8 cellular contexts compared by ENCODE assay signal in the genomic region with DNA sequence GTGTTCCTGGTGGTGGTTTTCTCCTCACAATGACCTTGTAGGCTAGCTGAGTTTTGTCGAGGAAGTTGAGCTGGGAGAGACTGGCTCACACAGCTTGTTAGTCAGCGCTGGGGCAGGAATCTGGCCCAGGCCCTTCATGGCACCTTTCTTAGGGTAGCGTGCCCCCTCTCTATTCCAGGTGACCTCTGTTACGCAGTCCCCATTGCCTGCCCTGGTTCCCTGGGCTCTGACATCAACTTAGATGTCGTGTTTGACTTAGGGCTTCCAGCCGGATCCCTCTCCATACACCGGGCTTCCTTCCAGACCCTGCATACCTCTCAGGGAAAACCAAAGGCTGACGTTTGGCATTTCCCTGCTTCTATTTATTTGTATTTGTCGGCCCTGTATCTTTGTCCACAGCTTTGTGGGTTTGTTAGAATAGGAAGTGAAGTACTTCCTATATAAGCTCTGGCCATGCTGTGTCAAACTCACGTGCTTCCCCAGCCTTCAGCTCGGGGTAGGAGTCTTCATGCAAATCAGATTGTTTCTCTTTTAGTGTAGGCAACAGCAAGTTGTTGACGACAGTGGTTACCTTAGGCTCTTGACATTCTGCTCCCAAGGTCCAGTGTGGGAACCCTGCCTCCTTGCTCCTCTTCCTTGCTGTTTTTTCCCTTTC. TPM values are rescaled to one million over a fixed set of nuclear protein-coding genes. Genes with fewer than 3 reads are reported as not detected.
DNase-seq lines count a peak whose midpoint lies in the region; ATAC-seq and TF ChIP-seq lines count a peak whose summit lies in the region.

No MANE protein-coding gene starts in this region.

- peak; percentile 62 for ATAC-seq in HG02759 (IDR thresholded peaks at IDR 0.05; ENCODE audit: unreplicated experiment)

- no peak overlapping the region for H3K4me3 ChIP-seq in liver (ENCODE audit: low read depth in 1 of 3, low read length in 3 of 3)
- no peak overlapping the region for H3K4me3 ChIP-seq in tibial nerve

- H3K4me1 ChIP-seq in liver (ENCODE audit: control insufficient read depth in 4 of 4, insufficient read depth in 4 of 4, low read length in 3 of 4), result peaks cover 8 to 67% (median 42%) of the 10 kb centered on the region in 4 donors
- H3K4me1 ChIP-seq in tibial nerve, result peaks cover 0 to 87% (median 66%) of the 10 kb centered on the region in 4 donors

- peak; percentile 58 to 66 for TF ChIP-seq EP300 in tibial nerve (IDR thresholded peaks at IDR 0.05)

- TF ChIP-seq POLR2A in tibial nerve (IDR thresholded peaks at IDR 0.05), result peak in 1 of 2 donors; percentile 0

- no peaks in the 10 kb centered on the region for H3K27me3 ChIP-seq in liver (ENCODE audit: control insufficient read depth in 4 of 4, insufficient read depth in 4 of 4, low read length in 3 of 4)
- no peaks in the 10 kb centered on the region for H3K27me3 ChIP-seq in tibial nerve

- no peak for TF ChIP-seq RAD21 in liver (IDR thresholded peaks at IDR 0.05)

- peak overlapping the region; percentile 57 to 73 for H3K27ac ChIP-seq in liver (ENCODE audit: low read depth in 1 of 2, low read length in 2 of 2)
- H3K27ac ChIP-seq in tibial nerve, result peak overlapping the region in 3 of 4 donors; percentile 32 to 75 (median 65)

- DNase-seq in activated CD4-positive, alpha-beta T cell treated with anti-CD3 and anti-CD28 coated beads for 4 hours, result peak; percentile 40 to 49
- no peak for DNase-seq in activated CD4-positive, alpha-beta T cell treated with anti-CD3 and anti-CD28 coated beads, Interleukin-2, amount 50 U/mL, for 4 hours
- DNase-seq in NCI-H526 treated with DMSO at 0.1 percent for 48 hours (lab: John Stamatoyannopoulos, UW) (peak; percentile 11), astrocyte of the hippocampus (ENCODE audit: low read depth, low spot score) (peak; percentile 89), tibial nerve (ENCODE audit: low spot score in 2 of 2) (no peak), GDM1 (lab: John Stamatoyannopoulos, UW) (no peak)

- H3K36me3 ChIP-seq in liver (ENCODE audit: control insufficient read depth in 4 of 4, insufficient read depth in 3 of 4, low read depth in 1 of 4, low read length in 3 of 4) (no peaks in the 10 kb centered on the region), tibial nerve (no peaks in the 10 kb centered on the region)

- no peaks in the 10 kb centered on the region for H3K9me3 ChIP-seq in liver (ENCODE audit: control insufficient read depth in 4 of 4, low read length in 3 of 4)
- H3K9me3 ChIP-seq in tibial nerve, result no peaks in the 10 kb centered on the region

- TF ChIP-seq CTCF in liver (IDR thresholded peaks at IDR 0.05; ENCODE audit: low read depth, low read length, missing input control), result no peak
- TF ChIP-seq CTCF in tibial nerve (IDR thresholded peaks at IDR 0.05), result no peak

- WGBS in liver, result 25% methylated on average over 12 of the region's 12 CpGs
- 32 to 39% methylated on average over 12 of the region's 12 CpGs for WGBS in tibial nerve, 2 donors

- peak overlapping the region; percentile 1 to 23 for H3K9ac ChIP-seq in liver (ENCODE audit: low read depth in 1 of 2, low read length in 2 of 2)

TF ChIP-seq in liver, 16 proteins besides CTCF, POLR2A, EP300 and RAD21:
- TF ChIP-seq FOXA2 (IDR thresholded peaks at IDR 0.05) (no peak), FOXA1 (IDR thresholded peaks at IDR 0.05) (no peak), RXRA (IDR thresholded peaks at IDR 0.05) (peak in 1 of 2 donors; percentile 14), SP1 (IDR thresholded peaks at IDR 0.05) (peak; percentile 10), JUND (IDR thresholded peaks at IDR 0.05) (peak in 1 of 2 donors; percentile 8), NR2F2 (IDR thresholded peaks at IDR 0.05) (peak; percentile 10), YY1 (IDR thresholded peaks at IDR 0.05) (no peak)
- TF ChIP-seq, protein P1, sequence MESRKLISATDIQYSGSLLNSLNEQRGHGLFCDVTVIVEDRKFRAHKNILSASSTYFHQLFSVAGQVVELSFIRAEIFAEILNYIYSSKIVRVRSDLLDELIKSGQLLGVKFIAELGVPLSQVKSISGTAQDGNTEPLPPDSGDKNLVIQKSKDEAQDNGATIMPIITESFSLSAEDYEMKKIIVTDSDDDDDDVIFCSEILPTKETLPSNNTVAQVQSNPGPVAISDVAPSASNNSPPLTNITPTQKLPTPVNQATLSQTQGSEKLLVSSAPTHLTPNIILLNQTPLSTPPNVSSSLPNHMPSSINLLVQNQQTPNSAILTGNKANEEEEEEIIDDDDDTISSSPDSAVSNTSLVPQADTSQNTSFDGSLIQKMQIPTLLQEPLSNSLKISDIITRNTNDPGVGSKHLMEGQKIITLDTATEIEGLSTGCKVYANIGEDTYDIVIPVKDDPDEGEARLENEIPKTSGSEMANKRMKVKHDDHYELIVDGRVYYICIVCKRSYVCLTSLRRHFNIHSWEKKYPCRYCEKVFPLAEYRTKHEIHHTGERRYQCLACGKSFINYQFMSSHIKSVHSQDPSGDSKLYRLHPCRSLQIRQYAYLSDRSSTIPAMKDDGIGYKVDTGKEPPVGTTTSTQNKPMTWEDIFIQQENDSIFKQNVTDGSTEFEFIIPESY (IDR thresholded peaks at IDR 0.05), result peak; percentile 15
- TF ChIP-seq, protein P2, sequence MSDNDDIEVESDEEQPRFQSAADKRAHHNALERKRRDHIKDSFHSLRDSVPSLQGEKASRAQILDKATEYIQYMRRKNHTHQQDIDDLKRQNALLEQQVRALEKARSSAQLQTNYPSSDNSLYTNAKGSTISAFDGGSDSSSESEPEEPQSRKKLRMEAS (IDR thresholded peaks at IDR 0.05), result peak; percentile 53
- TF ChIP-seq, protein P3, sequence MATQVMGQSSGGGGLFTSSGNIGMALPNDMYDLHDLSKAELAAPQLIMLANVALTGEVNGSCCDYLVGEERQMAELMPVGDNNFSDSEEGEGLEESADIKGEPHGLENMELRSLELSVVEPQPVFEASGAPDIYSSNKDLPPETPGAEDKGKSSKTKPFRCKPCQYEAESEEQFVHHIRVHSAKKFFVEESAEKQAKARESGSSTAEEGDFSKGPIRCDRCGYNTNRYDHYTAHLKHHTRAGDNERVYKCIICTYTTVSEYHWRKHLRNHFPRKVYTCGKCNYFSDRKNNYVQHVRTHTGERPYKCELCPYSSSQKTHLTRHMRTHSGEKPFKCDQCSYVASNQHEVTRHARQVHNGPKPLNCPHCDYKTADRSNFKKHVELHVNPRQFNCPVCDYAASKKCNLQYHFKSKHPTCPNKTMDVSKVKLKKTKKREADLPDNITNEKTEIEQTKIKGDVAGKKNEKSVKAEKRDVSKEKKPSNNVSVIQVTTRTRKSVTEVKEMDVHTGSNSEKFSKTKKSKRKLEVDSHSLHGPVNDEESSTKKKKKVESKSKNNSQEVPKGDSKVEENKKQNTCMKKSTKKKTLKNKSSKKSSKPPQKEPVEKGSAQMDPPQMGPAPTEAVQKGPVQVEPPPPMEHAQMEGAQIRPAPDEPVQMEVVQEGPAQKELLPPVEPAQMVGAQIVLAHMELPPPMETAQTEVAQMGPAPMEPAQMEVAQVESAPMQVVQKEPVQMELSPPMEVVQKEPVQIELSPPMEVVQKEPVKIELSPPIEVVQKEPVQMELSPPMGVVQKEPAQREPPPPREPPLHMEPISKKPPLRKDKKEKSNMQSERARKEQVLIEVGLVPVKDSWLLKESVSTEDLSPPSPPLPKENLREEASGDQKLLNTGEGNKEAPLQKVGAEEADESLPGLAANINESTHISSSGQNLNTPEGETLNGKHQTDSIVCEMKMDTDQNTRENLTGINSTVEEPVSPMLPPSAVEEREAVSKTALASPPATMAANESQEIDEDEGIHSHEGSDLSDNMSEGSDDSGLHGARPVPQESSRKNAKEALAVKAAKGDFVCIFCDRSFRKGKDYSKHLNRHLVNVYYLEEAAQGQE (IDR thresholded peaks at IDR 0.05), result peak; percentile 21

RNA-seq across cellular contexts. Expression of a gene that starts 12.8 kb away (rescaled TPM):
- total RNA-seq in liver (10 to 100 TPM; 67.3 to 84.9 TPM), tibial nerve (10 to 100 TPM; 60.1 to 81.3 (median 68.5) TPM)
- 10 to 100 TPM; 16.6 to 24.1 TPM for polyA plus RNA-seq in liver

Comparison
In these comparisons a context has a peak if more than half of its experiments do, and no peak if none do; other contexts are left out.
1. DNase-seq: peak in activated CD4-positive, alpha-beta T cell treated with anti-CD3 and anti-CD28 coated beads for 4 hours (2 of 2), NCI-H526 treated with DMSO at 0.1 percent for 48 hours (single experiment) and astrocyte of the hippocampus (single experiment); none in activated CD4-positive, alpha-beta T cell treated with anti-CD3 and anti-CD28 coated beads, Interleukin-2, amount 50 U/mL, for 4 hours (0 of 2), tibial nerve (0 of 2) and GDM1 (single experiment).